34 cellular contexts compared by ENCODE assay signal in the genomic region with DNA sequence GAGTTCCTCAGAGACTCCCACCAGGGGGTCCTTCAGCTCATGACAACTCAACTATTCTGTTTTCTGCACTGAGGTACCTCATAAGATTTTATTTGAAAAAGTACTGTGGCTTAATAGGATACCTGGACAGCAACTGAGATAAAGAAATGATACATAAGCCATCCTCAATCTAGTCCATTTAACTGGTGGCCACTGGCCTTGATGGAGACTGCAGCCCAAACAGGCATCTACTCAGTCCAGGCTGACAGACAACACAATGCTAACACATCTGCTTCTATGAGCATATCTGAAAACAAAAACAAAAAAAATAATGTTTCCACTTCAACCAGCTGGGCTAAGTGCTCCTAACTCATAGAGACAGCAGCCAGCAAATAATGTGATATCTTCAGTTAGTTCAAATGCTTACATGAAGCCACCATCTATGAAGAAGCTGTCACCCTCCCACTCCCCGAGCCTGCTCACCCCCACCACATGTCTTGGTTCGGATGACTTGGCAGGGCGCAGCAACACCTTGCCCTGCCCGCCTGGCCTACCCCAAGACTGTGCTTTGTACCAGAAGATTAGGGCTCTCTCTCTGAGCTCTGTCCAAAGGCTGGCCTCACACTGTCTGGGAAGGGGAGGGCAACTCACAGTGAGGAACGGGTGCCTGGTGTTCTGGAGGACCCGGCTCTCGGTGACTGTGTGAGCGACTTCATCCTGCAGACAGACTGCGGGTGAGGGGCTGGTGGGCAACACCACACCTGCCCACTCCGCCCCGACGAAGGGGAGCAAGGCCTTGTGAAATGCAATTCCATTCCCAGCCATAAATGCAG. TPM values are rescaled to one million over a fixed set of nuclear protein-coding genes. Genes with fewer than 3 reads are reported as not detected.
"Had no signal": no experiment of that assay in that cellular context is flagged by ENCODE, and none has a peak within 500 bp of the region (broad histone marks: within the 10 kb centered on the region; RNA-seq: fewer than 3 reads in every experiment).

No MANE protein-coding gene starts in this region.

- H3K9me3 ChIP-seq: ascending aorta, MG63, Peyer's patch had no signal

- H3K27me3 Mint-ChIP-seq: activated CD4-positive, alpha-beta memory T cell treated with anti-CD3 and anti-CD28 coated beads, Interleukin-2, amount 10 ng/mL, durations not matched to agents 7 days and 5 days; activated CD8-positive, alpha-beta memory T cell treated with anti-CD3 and anti-CD28 coated beads, Interleukin-2, amount 10 ng/mL, durations not matched to agents 7 days and 5 days; activated naive CD8-positive, alpha-beta T cell had no signal

- H3K27ac Mint-ChIP-seq: activated CD4-positive, alpha-beta memory T cell treated with anti-CD3 and anti-CD28 coated beads, Interleukin-2, amount 10 ng/mL, durations not matched to agents 7 days and 5 days; activated CD8-positive, alpha-beta memory T cell treated with anti-CD3 and anti-CD28 coated beads, Interleukin-2, amount 10 ng/mL, durations not matched to agents 7 days and 5 days; activated naive CD8-positive, alpha-beta T cell; activated T-helper 2 cell treated with anti-CD3 and anti-CD28 coated beads, Interferon-gamma antibody, Interleukin-2, Interleukin-4, amounts not matched to agents 10 μg/mL and 5 μg/mL and 100 μg/mL, durations not matched to agents 14 hours and 24 hours and 36 hours had no signal

- H3K4me3 ChIP-seq: ascending aorta, MG63, Peyer's patch had no signal

- DNase-seq: activated CD4-positive, alpha-beta memory T cell treated with anti-CD3 and anti-CD28 coated beads, Interleukin-2, amount 10 ng/mL, durations not matched to agents 7 days and 5 days; activated CD4-positive, alpha-beta T cell treated with anti-CD3 and anti-CD28 coated beads for 1 hour; activated CD4-positive, alpha-beta T cell treated with anti-CD3 and anti-CD28 coated beads for 48 hours; activated CD4-positive, CD25-positive, alpha-beta regulatory T cell; activated CD8-positive, alpha-beta memory T cell treated with anti-CD3 and anti-CD28 coated beads for 24 hours; activated CD8-positive, alpha-beta memory T cell treated with anti-CD3 and anti-CD28 coated beads, Interleukin-2, amount 10 ng/mL, durations not matched to agents 7 days and 5 days; activated CD8-positive, alpha-beta memory T cell treated with anti-CD3 and anti-CD28 coated beads, Interleukin-2, amount 50 U/mL, for 48 hours; activated gamma-delta T cell; activated naive CD4-positive, alpha-beta T cell treated with Interleukin-2 at 50 U/mL for 16 hours; amygdala; cerebellar nuclear complex; Kasumi-1; KG1; MG63; NCI-H1048; NCI-H1105 treated with DMSO at 0.1 percent for 48 hours; NCI-H1436; NCI-H1694; NCI-H1930; NCI-H2081 treated with DMSO at 0.1 percent for 48 hours; NCI-H226; NCI-H446 treated with DMSO at 0.1 percent for 48 hours; NCI-H524 treated with DMSO at 0.1 percent for 48 hours; Peyer's patch; RPMI8226; SW 1271; T-helper 1 cell; T-helper 2 cell; T-helper 9 cell; WERI-Rb-1 had no signal

- H3K4me1 Mint-ChIP-seq: activated CD4-positive, alpha-beta memory T cell treated with anti-CD3 and anti-CD28 coated beads, Interleukin-2, amount 10 ng/mL, durations not matched to agents 7 days and 5 days; activated CD8-positive, alpha-beta memory T cell treated with anti-CD3 and anti-CD28 coated beads, Interleukin-2, amount 10 ng/mL, durations not matched to agents 7 days and 5 days had no signal

- H3K4me3 Mint-ChIP-seq: activated CD4-positive, alpha-beta memory T cell treated with anti-CD3 and anti-CD28 coated beads, Interleukin-2, amount 10 ng/mL, durations not matched to agents 7 days and 5 days; activated CD8-positive, alpha-beta memory T cell treated with anti-CD3 and anti-CD28 coated beads, Interleukin-2, amount 10 ng/mL, durations not matched to agents 7 days and 5 days; activated naive CD8-positive, alpha-beta T cell had no signal

- H3K27me3 ChIP-seq: ascending aorta, MG63, Peyer's patch had no signal

- H3K4me1 ChIP-seq: ascending aorta, Peyer's patch had no signal

- ATAC-seq: activated CD8-positive, alpha-beta memory T cell treated with anti-CD3 and anti-CD28 coated beads, Interleukin-2, amount 10 ng/mL, durations not matched to agents 7 days and 5 days had no signal

- H3K27ac ChIP-seq: ascending aorta, Peyer's patch, WERI-Rb-1 had no signal

- H3K9me3 Mint-ChIP-seq: activated CD4-positive, alpha-beta memory T cell treated with anti-CD3 and anti-CD28 coated beads, Interleukin-2, amount 10 ng/mL, durations not matched to agents 7 days and 5 days; activated T-helper 2 cell treated with anti-CD3 and anti-CD28 coated beads, Interferon-gamma antibody, Interleukin-2, Interleukin-4, amounts not matched to agents 10 μg/mL and 5 μg/mL and 100 μg/mL, durations not matched to agents 14 hours and 24 hours and 36 hours had no signal

RNA-seq across cellular contexts. Expression of gene CCNP, which starts 13.1 kb away (rescaled TPM):
- total RNA-seq: activated CD4-positive, alpha-beta memory T cell treated with anti-CD3 and anti-CD28 coated beads, Interleukin-2, amount 10 ng/mL, durations not matched to agents 7 days and 5 days; ascending aorta had no signal

RNA-seq across cellular contexts. Expression of gene TTC9B, which starts 21.4 kb away (rescaled TPM):
- total RNA-seq: activated CD4-positive, alpha-beta memory T cell treated with anti-CD3 and anti-CD28 coated beads, Interleukin-2, amount 10 ng/mL, durations not matched to agents 7 days and 5 days; activated CD8-positive, alpha-beta memory T cell treated with anti-CD3 and anti-CD28 coated beads, Interleukin-2, amount 10 ng/mL, durations not matched to agents 7 days and 5 days; activated T-helper 2 cell treated with anti-CD3 and anti-CD28 coated beads, Interferon-gamma antibody, Interleukin-2, Interleukin-4, amounts not matched to agents 10 μg/mL and 5 μg/mL and 100 μg/mL, durations not matched to agents 14 hours and 24 hours and 36 hours; ascending aorta; cardiac septum; Peyer's patch had no signal
